In the genomic region with DNA sequence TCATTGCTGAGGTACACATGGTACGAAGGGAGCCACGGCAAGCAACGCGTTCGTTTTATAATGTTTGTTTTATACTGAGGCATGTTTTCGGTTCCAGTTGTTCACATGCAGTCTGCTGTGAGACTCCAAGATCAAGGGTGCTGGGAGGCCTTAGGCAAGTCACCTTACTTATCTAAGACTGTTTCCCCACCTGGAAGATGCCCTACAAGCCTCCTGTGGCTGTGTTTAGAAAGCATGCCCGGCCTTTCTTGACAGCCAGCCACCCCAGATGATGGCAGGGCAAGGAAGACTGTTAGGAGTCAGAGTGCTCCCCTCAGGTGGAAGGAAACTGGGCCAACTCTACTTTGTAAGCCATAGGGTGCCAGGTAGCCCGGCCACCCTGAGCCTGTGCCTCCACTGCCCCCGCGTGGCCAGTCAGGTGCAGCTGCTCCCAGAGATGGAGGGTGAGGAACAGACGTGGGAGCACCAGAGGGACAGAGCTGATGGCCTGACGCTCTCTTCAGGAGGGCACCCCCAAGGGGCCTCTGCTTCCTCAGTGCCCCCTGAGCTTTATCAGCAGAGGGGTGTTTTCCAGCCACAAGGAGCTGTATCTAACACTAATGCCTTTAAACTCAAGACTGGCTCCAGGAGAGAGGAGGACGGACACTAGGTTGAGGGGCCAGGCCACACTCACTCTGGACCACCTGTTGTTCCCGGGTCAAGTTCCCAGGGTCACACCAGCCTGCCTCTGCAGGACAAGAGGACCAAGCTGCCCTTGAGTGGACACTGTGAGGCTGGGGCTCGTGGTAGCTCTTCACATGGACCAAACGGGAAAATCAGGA, we compare ENCODE assay signal across 1 cellular context.
TF ChIP-seq lines count a peak whose summit lies in the region.

No MANE protein-coding gene starts in this region.

TF ChIP-seq in WTC11, 78 proteins besides CTCF, POLR2A, EP300 and RAD21 (continued from another document):
- TF ChIP-seq ARID4B (CRISPR knock-in tag; IDR thresholded peaks at IDR 0.05; ENCODE audit: borderline replicate concordance) (no peak), PRRX2 (CRISPR knock-in tag; IDR thresholded peaks at IDR 0.05) (no peak), NR2C2 (CRISPR knock-in tag; IDR thresholded peaks at IDR 0.05) (no peak)
